14 cellular contexts compared by ENCODE assay signal in the genomic region with DNA sequence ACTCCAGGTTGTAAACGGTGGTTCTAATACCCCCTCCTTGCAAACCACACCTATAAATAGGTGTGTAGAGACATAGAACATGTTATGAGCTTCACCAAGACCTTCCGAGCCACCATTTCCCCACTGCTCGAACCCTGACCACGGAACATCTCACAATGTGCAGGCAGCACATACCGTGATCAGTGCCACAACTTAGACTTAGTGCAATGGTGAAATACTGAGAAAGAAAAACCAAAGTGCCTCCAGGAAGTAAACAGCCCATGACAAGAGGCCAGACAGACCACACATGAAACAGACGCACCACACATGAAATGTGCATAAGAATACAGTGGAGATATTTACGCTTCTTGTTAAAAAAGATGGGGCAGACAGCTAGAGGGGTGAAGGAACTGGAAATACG.
DNase-seq lines count a peak whose midpoint lies in the region; ATAC-seq and TF ChIP-seq lines count a peak whose summit lies in the region.
"Had no signal": no experiment of that assay in that cellular context is flagged by ENCODE, and none has a peak within 500 bp of the region (broad histone marks: within the 10 kb centered on the region; RNA-seq: fewer than 3 reads in every experiment).

No MANE protein-coding gene starts in this region.

- no peak for TF ChIP-seq CTCF in right atrium auricular region (IDR thresholded peaks at IDR 0.05)
- no peak for TF ChIP-seq CTCF in heart left ventricle (IDR thresholded peaks at IDR 0.05)
- no peak for TF ChIP-seq CTCF in stomach (IDR thresholded peaks at IDR 0.05)

- TF ChIP-seq POLR2A in heart left ventricle (IDR thresholded peaks at IDR 0.05) (no peak), stomach (IDR thresholded peaks at IDR 0.05) (no peak)

- peaks cover 31% of the 10 kb centered on the region for H3K4me1 Mint-ChIP-seq in activated CD4-positive, alpha-beta memory T cell treated with anti-CD3 and anti-CD28 coated beads for 36 hours (ENCODE audit: low read depth)
- H3K4me1 Mint-ChIP-seq in immature natural killer cell, result peaks cover 17 to 22% of the 10 kb centered on the region in 2 donors
- H3K4me1 Mint-ChIP-seq in stimulated activated naive CD8-positive, alpha-beta T cell treated with anti-CD3 and anti-CD28 coated beads, Interleukin-15, amount 100 ng/mL, for 72 hours, result peaks cover 59% of the 10 kb centered on the region

- no peaks in the 10 kb centered on the region for H3K27me3 ChIP-seq in right atrium auricular region
- H3K27me3 ChIP-seq in heart left ventricle, result peaks cover 0 to under 1% (median 0%) of the 10 kb centered on the region in 9 donors
- peaks cover 0 to 14% (median 0%) of the 10 kb centered on the region in 3 donors for H3K27me3 ChIP-seq in stomach

- H3K9me3 Mint-ChIP-seq in activated CD4-positive, alpha-beta memory T cell treated with anti-CD3 and anti-CD28 coated beads for 36 hours, result no peaks in the 10 kb centered on the region
- no peaks in the 10 kb centered on the region for H3K9me3 Mint-ChIP-seq in immature natural killer cell
- H3K9me3 Mint-ChIP-seq in stimulated activated naive CD8-positive, alpha-beta T cell treated with anti-CD3 and anti-CD28 coated beads, Interleukin-15, amount 100 ng/mL, for 72 hours, result no peaks in the 10 kb centered on the region

- 84 to 87% (median 85%) methylated on average over 8 of the region's 8 CpGs for WGBS in heart left ventricle, 4 donors
- WGBS in stomach, 5 donors, result 61 to 75% (median 67%) methylated on average over 8 of the region's 8 CpGs

- no peaks in the 10 kb centered on the region for H3K4me1 ChIP-seq in right atrium auricular region
- peaks cover 0 to 11% (median 0%) of the 10 kb centered on the region in 12 donors for H3K4me1 ChIP-seq in heart left ventricle
- H3K4me1 ChIP-seq in stomach, result no peaks in the 10 kb centered on the region
- H3K4me1 ChIP-seq: psoas muscle had no signal

- DNase-seq in right atrium auricular region (ENCODE audit: low spot score), result peak; percentile 11
- no peak for DNase-seq in heart left ventricle
- peak; percentile 33 for DNase-seq in activated CD4-positive, alpha-beta memory T cell treated with anti-CD3 and anti-CD28 coated beads for 36 hours
- peak; percentile 22 to 41 (median 35) for DNase-seq in immature natural killer cell
- DNase-seq in stimulated activated naive CD8-positive, alpha-beta T cell treated with anti-CD3 and anti-CD28 coated beads, Interleukin-15, amount 100 ng/mL, for 72 hours, result peak; percentile 49 to 66
- DNase-seq in stomach, result no peak
- no peak for DNase-seq in UCSD-AML1 (lab: John Stamatoyannopoulos, UW; ENCODE audit: unreplicated experiment)
- no peak for DNase-seq in posterior cingulate gyrus
- DNase-seq: COR-L47, NCI-H2029 treated with DMSO at 0.1 percent for 48 hours, psoas muscle, SHP77 treated with DMSO at 0.1 percent for 48 hours had no signal

- POLR2A ChIA-PET in activated CD4-positive, alpha-beta memory T cell treated with anti-CD3 and anti-CD28 coated beads for 36 hours (lab: Charles Lee), result interaction anchor here (1.7 to 2.9 kb wide), 2 partner anchors 164 to 171 kb away, joined by 10 to 18 read pairs; no protein-coding TSS in a partner anchor

- H3K4me3 ChIP-seq in right atrium auricular region, result no peak overlapping the region
- H3K4me3 ChIP-seq in heart left ventricle, result no peak overlapping the region
- no peak overlapping the region for H3K4me3 ChIP-seq in stomach
- H3K4me3 ChIP-seq: heart right ventricle, psoas muscle, thoracic aorta had no signal

- no peaks in the 10 kb centered on the region for H3K36me3 Mint-ChIP-seq in activated CD4-positive, alpha-beta memory T cell treated with anti-CD3 and anti-CD28 coated beads for 36 hours
- no peaks in the 10 kb centered on the region for H3K36me3 Mint-ChIP-seq in immature natural killer cell

- CTCF ChIA-PET in activated CD4-positive, alpha-beta memory T cell treated with anti-CD3 and anti-CD28 coated beads for 36 hours (lab: Charles Lee), result interaction anchor here (0.6 to 2.9 kb wide), 14 partner anchors 10 to 221 kb away, joined by 3 to 76 read pairs (median 12); a partner anchor contains a TSS

- peak overlapping the region; percentile 43 for H3K27ac Mint-ChIP-seq in activated CD4-positive, alpha-beta memory T cell treated with anti-CD3 and anti-CD28 coated beads for 36 hours
- peak overlapping the region; percentile 91 to 98 (median 92) for H3K27ac Mint-ChIP-seq in immature natural killer cell
- H3K27ac Mint-ChIP-seq in stimulated activated naive CD8-positive, alpha-beta T cell treated with anti-CD3 and anti-CD28 coated beads, Interleukin-15, amount 100 ng/mL, for 72 hours, result peak overlapping the region; percentile 95 to 96

- no peaks in the 10 kb centered on the region for H3K36me3 ChIP-seq in right atrium auricular region
- no peaks in the 10 kb centered on the region for H3K36me3 ChIP-seq in heart left ventricle
- H3K36me3 ChIP-seq in stomach, result no peaks in the 10 kb centered on the region
- H3K36me3 ChIP-seq: heart right ventricle, thoracic aorta had no signal

- no peak overlapping the region for H3K27ac ChIP-seq in right atrium auricular region
- H3K27ac ChIP-seq in heart left ventricle, result no peak overlapping the region
- no peak overlapping the region for H3K27ac ChIP-seq in stomach
- H3K27ac ChIP-seq: heart right ventricle, psoas muscle, thoracic aorta had no signal

- H3K4me3 Mint-ChIP-seq in activated CD4-positive, alpha-beta memory T cell treated with anti-CD3 and anti-CD28 coated beads for 36 hours, result peak overlapping the region; percentile 28
- peak overlapping the region; percentile 19 to 72 (median 45) for H3K4me3 Mint-ChIP-seq in immature natural killer cell
- H3K4me3 Mint-ChIP-seq in stimulated activated naive CD8-positive, alpha-beta T cell treated with anti-CD3 and anti-CD28 coated beads, Interleukin-15, amount 100 ng/mL, for 72 hours, result peak overlapping the region; percentile 68 to 81

- intact Hi-C loops in heart left ventricle (cut with DNase I) (loop anchor here in 9 of 10 donors (1.0 to 10.0 kb wide), 6 partner anchors 109 to 222 kb away; no protein-coding TSS in a partner anchor), stomach (cut with DNase I; ENCODE audit: low total_unique reads) (loop anchor here (5.0 kb wide), 1 partner anchor 171 kb away; no protein-coding TSS in a partner anchor), posterior cingulate gyrus (cut with DNase I) (loop anchor here (5.0 kb wide), 1 partner anchor 171 kb away; no protein-coding TSS in a partner anchor)
- intact Hi-C loops in activated CD4-positive, alpha-beta memory T cell treated with anti-CD3 and anti-CD28 coated beads for 36 hours (cut with micrococcal nuclease), result loop anchor here (1.0 to 2.0 kb wide), 6 partner anchors 13 to 215 kb away; a partner anchor contains a TSS

- TF ChIP-seq EP300 in stomach (IDR thresholded peaks at IDR 0.05), result no peak

- no peak for ATAC-seq in heart left ventricle
- peak; percentile 88 for ATAC-seq in stimulated activated naive CD8-positive, alpha-beta T cell treated with anti-CD3 and anti-CD28 coated beads, Interleukin-15, amount 100 ng/mL, for 72 hours
- ATAC-seq: psoas muscle had no signal

- peaks cover 7% of the 10 kb centered on the region for H3K27me3 Mint-ChIP-seq in activated CD4-positive, alpha-beta memory T cell treated with anti-CD3 and anti-CD28 coated beads for 36 hours
- peaks cover 3 to 6% (median 6%) of the 10 kb centered on the region in 3 donors for H3K27me3 Mint-ChIP-seq in immature natural killer cell (ENCODE audit: low read depth in 3 of 3)
- peaks cover 10% of the 10 kb centered on the region for H3K27me3 Mint-ChIP-seq in stimulated activated naive CD8-positive, alpha-beta T cell treated with anti-CD3 and anti-CD28 coated beads, Interleukin-15, amount 100 ng/mL, for 72 hours

- H3K9me3 ChIP-seq in right atrium auricular region (no peaks in the 10 kb centered on the region), heart left ventricle (no peaks in the 10 kb centered on the region), stomach (peaks cover 0 to 4% (median 0%) of the 10 kb centered on the region in 4 donors)
- H3K9me3 ChIP-seq: heart right ventricle, psoas muscle, thoracic aorta had no signal

Comparison
In these comparisons a context has a peak if more than half of its experiments do, and no peak if none do; other contexts are left out.
1. DNase-seq: peak in right atrium auricular region (single experiment), activated CD4-positive, alpha-beta memory T cell treated with anti-CD3 and anti-CD28 coated beads for 36 hours (single experiment), immature natural killer cell (3 of 3) and stimulated activated naive CD8-positive, alpha-beta T cell treated with anti-CD3 and anti-CD28 coated beads, Interleukin-15, amount 100 ng/mL, for 72 hours (2 of 2); none in heart left ventricle (0 of 5), stomach (single experiment), UCSD-AML1 (single experiment) and posterior cingulate gyrus (0 of 10).
2. H3K27ac Mint-ChIP-seq: peak in every context shown above with its lines; median percentile 96 in stimulated activated naive CD8-positive, alpha-beta T cell treated with anti-CD3 and anti-CD28 coated beads, Interleukin-15, amount 100 ng/mL, for 72 hours; 92 in immature natural killer cell; 43 in activated CD4-positive, alpha-beta memory T cell treated with anti-CD3 and anti-CD28 coated beads for 36 hours.
3. Peak in every context shown above with its lines, with median percentiles within 50 percentile points of each other: H3K4me3 Mint-ChIP-seq.